Comparison of ENCODE assay signal across 1 cellular context in genomic region chr4:1001561-1002130, GRCh38.
A peak's percentile ranks its signal among the peaks of the same experiment; 100 is the strongest.
TF ChIP-seq lines count a peak whose summit lies in the region.

No MANE protein-coding gene starts in this region.

TF ChIP-seq in K562, 482 proteins besides CTCF, POLR2A, EP300 and RAD21:
- TF ChIP-seq POLR2G (IDR thresholded peaks at IDR 0.05; ENCODE audit: low read depth, low read length) (0 out of 2 replicates have a peak, but pooled peaks have one; percentile 37), CEBPB (tag; IDR thresholded peaks at IDR 0.05) (no peak)
